In genomic region chr12:104643921-104644669, GRCh38 we compare ENCODE assay signal across 8 cellular contexts.
DNase-seq lines count a peak whose midpoint lies in the region; ATAC-seq and TF ChIP-seq lines count a peak whose summit lies in the region.

No MANE protein-coding gene starts in this region.

- ATAC-seq in foreskin keratinocyte (peak; percentile 44), GM21717 (IDR thresholded peaks at IDR 0.05; ENCODE audit: unreplicated experiment) (no peak)

- peak; percentile 61 for DNase-seq in BE2C
- peak; percentile 29 for DNase-seq in GM19238 (ENCODE audit: insufficient read length, low spot score)
- peak; percentile 95 for DNase-seq in NCI-H345 (lab: John Stamatoyannopoulos, UW)
- peak in 1 of 2 donors; percentile 16 for DNase-seq in foreskin keratinocyte
- DNase-seq in DMS114 treated with DMSO at 0.1 percent for 48 hours (lab: John Stamatoyannopoulos, UW; ENCODE audit: unreplicated experiment) = no peak
- no peak for DNase-seq in hepatocyte (ENCODE audit: low spot score)
- no peak for DNase-seq in SKM-1 treated with dmso at 0.1 percent for 144 hours (lab: John Stamatoyannopoulos, UW; ENCODE audit: unreplicated experiment)

- H3K4me3 ChIP-seq in BE2C (ENCODE audit: low read depth, low read length) = no peak overlapping the region
- no peak overlapping the region for H3K4me3 ChIP-seq in hepatocyte

- no peaks in the 10 kb centered on the region for H4K20me1 ChIP-seq in hepatocyte (ENCODE audit: insufficient read depth, poor library complexity, severe bottlenecking)

- H3K4me1 ChIP-seq in BE2C = peaks cover 12% of the 10 kb centered on the region
- no peaks in the 10 kb centered on the region for H3K4me1 ChIP-seq in foreskin keratinocyte
- H3K4me1 ChIP-seq in hepatocyte (ENCODE audit: insufficient read depth) = no peaks in the 10 kb centered on the region

- TF ChIP-seq CTCF in BE2C (IDR thresholded peaks at IDR 0.05; ENCODE audit: low read depth, low read length) = no peak
- TF ChIP-seq CTCF in foreskin keratinocyte (conservative IDR thresholded peaks at IDR 0.05) = no peak
- no peak for TF ChIP-seq CTCF in hepatocyte (IDR thresholded peaks at IDR 0.05; ENCODE audit: poor library complexity)

- no peaks in the 10 kb centered on the region for H3K9me2 ChIP-seq in hepatocyte (replicated peaks; ENCODE audit: insufficient read depth)

- H3K36me3 ChIP-seq in BE2C (no peaks in the 10 kb centered on the region), hepatocyte (replicated peaks; ENCODE audit: insufficient read depth, low read depth) (no peaks in the 10 kb centered on the region)

- H3K9me3 ChIP-seq in BE2C = no peaks in the 10 kb centered on the region
- H3K9me3 ChIP-seq in hepatocyte (ENCODE audit: low read depth) = no peaks in the 10 kb centered on the region

- H3K27me3 ChIP-seq in BE2C (no peaks in the 10 kb centered on the region), foreskin keratinocyte (no peaks in the 10 kb centered on the region), hepatocyte (no peaks in the 10 kb centered on the region)

- WGBS in hepatocyte (ENCODE audit: low lambda C conversion rate, missing lambda C conversion rate) = 85% methylated on average over 12 of the region's 12 CpGs

- no peak overlapping the region for H3K4me2 ChIP-seq in hepatocyte

- no peaks in the 10 kb centered on the region for H3K79me2 ChIP-seq in hepatocyte

- H3K27ac ChIP-seq in foreskin keratinocyte (no peak overlapping the region), hepatocyte (no peak overlapping the region)

- no peak overlapping the region for H2AFZ ChIP-seq in hepatocyte

Comparison
In these comparisons a context has a peak if more than half of its experiments do, and no peak if none do; other contexts are left out.
1. DNase-seq: peak in BE2C (single experiment), GM19238 (single experiment) and NCI-H345 (single experiment); none in DMS114 treated with DMSO at 0.1 percent for 48 hours (single experiment), hepatocyte (single experiment) and SKM-1 treated with dmso at 0.1 percent for 144 hours (single experiment).